Comparison of ENCODE assay signal across 9 cellular contexts in the genomic region with DNA sequence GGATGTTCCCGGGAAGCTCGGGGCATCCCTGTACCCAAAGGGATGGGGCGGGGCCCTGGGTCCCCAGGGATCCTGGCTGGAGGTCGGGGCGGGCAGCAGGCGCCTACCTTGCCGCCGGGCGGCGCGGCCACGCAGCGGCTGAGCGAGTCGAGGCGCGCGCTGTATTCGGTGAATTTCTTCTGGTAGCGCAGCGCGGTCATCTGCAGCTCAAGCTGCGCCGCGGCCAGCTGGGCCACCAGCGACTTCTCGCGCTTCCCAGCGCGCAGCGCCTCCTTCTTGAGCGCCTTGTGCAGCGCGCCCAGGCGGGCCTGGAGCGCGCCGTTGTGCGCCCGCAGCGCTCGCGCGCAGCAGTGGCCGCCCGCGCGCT. TPM values are rescaled to one million over a fixed set of nuclear protein-coding genes. Genes with fewer than 3 reads are reported as not detected.
DNase-seq lines count a peak whose midpoint lies in the region; ATAC-seq, FAIRE-seq and TF ChIP-seq lines count a peak whose summit lies in the region.
"Had no signal": no experiment of that assay in that cellular context is flagged by ENCODE, and none has a peak within 500 bp of the region (broad histone marks: within the 10 kb centered on the region; RNA-seq: fewer than 3 reads in every experiment).

No MANE protein-coding gene starts in this region.

- H3K4me2 ChIP-seq in parathyroid adenoma (ENCODE audit: low read length): peak overlapping the region; percentile 31

- DNase-seq in D721Med (ENCODE audit: insufficient read length, low spot score) (peak; percentile 28), NT2/D1 (ENCODE audit: low read depth, low spot score) (peak; percentile 71), KBM-7 (no peak)
- DNase-seq in CD4-positive, alpha-beta T cell: no peak
- DNase-seq: T-helper 17 cell had no signal

- FAIRE-seq in D721Med (lab: Jason Lieb, UNC): no peak

- peak in 1 of 2 donors; percentile 61 for TF ChIP-seq POLR2A in gastroesophageal sphincter (IDR thresholded peaks at IDR 0.05)

- in situ Hi-C loops in KBM-7 (cut with MboI; ENCODE audit: low pct_unique_long_range_greater_than_20kb, low sequenced_read_pairs): no loop called here

- no peaks in the 10 kb centered on the region for H3K36me3 Mint-ChIP-seq in CD4-positive, alpha-beta T cell (ENCODE audit: low read depth)

- POLR2A ChIA-PET in CD4-positive, alpha-beta T cell (lab: Charles Lee): no interaction called here

- H3K27me3 ChIP-seq in NT2/D1 (ENCODE audit: insufficient read depth, insufficient read length) (peaks cover 33% of the 10 kb centered on the region), gastroesophageal sphincter (peaks cover 6% of the 10 kb centered on the region), parathyroid adenoma (ENCODE audit: control insufficient read depth, insufficient read depth, low read length) (no peaks in the 10 kb centered on the region)
- no peaks in the 10 kb centered on the region for H3K27me3 ChIP-seq in CD4-positive, alpha-beta T cell (ENCODE audit: control insufficient read depth, insufficient read depth, low read length)

- H3K9me3 ChIP-seq in NT2/D1 (ENCODE audit: insufficient read depth, low read length) (no peaks in the 10 kb centered on the region), gastroesophageal sphincter (no peaks in the 10 kb centered on the region), parathyroid adenoma (ENCODE audit: control insufficient read depth, low read length) (no peaks in the 10 kb centered on the region)
- no peaks in the 10 kb centered on the region for H3K9me3 ChIP-seq in CD4-positive, alpha-beta T cell (ENCODE audit: control insufficient read depth, low read length)

- intact Hi-C loops in CD4-positive, alpha-beta T cell (cut with DNase I, micrococcal nuclease): no loop called here

- CTCF ChIA-PET in CD4-positive, alpha-beta T cell (lab: Charles Lee): no interaction called here

- H3K4me3 ChIP-seq in NT2/D1 (ENCODE audit: insufficient read length, low read depth): peak overlapping the region; percentile 88
- peak overlapping the region; percentile 78 to 95 for H3K4me3 ChIP-seq in gastroesophageal sphincter
- no peak overlapping the region for H3K4me3 ChIP-seq in parathyroid adenoma (ENCODE audit: low read depth, low read length)

- ATAC-seq in gastroesophageal sphincter (peak; percentile 44), GM21447 (IDR thresholded peaks at IDR 0.05; ENCODE audit: unreplicated experiment) (no peak), HG03354 (IDR thresholded peaks at IDR 0.05; ENCODE audit: poor library complexity, severe bottlenecking, unreplicated experiment) (no peak)
- ATAC-seq in CD4-positive, alpha-beta T cell (ENCODE audit: poor library complexity): no peak
- ATAC-seq: T-helper 17 cell had no signal

- 0% methylated on average over 5 of the region's 48 CpGs; no CpG with 5 or more reads in 1 of the 2 donors for WGBS in gastroesophageal sphincter (ENCODE audit: low coverage in 1 of 2), 2 donors

- H3K9ac ChIP-seq in NT2/D1 (ENCODE audit: insufficient read length, low read depth) (peak overlapping the region; percentile 95), parathyroid adenoma (no peak overlapping the region)

- peak; percentile 3 for TF ChIP-seq CTCF in D721Med (IDR thresholded peaks at IDR 0.05; ENCODE audit: insufficient read depth, missing control alignments)
- peak in 3 of 4 experiments; percentile 33 to 57 (median 42) for TF ChIP-seq CTCF in gastroesophageal sphincter (IDR thresholded peaks at IDR 0.05)
- TF ChIP-seq CTCF in parathyroid adenoma (IDR thresholded peaks at IDR 0.05): no peak
- no peak for TF ChIP-seq CTCF in CD4-positive, alpha-beta T cell (IDR thresholded peaks at IDR 0.05)

- peaks cover 49% of the 10 kb centered on the region for H3K27me3 Mint-ChIP-seq in CD4-positive, alpha-beta T cell

- H3K9me3 Mint-ChIP-seq in CD4-positive, alpha-beta T cell: no peaks in the 10 kb centered on the region

- H3K27ac ChIP-seq in gastroesophageal sphincter: peak overlapping the region; percentile 76 to 97 (median 90)
- no peak overlapping the region for H3K27ac ChIP-seq in parathyroid adenoma
- H3K27ac ChIP-seq in CD4-positive, alpha-beta T cell (ENCODE audit: low read depth, low read length): no peak overlapping the region

- H3K27ac Mint-ChIP-seq in CD4-positive, alpha-beta T cell: no peak overlapping the region
- H3K27ac Mint-ChIP-seq: T-helper 17 cell had no signal

- no peak for TF ChIP-seq EP300 in gastroesophageal sphincter (IDR thresholded peaks at IDR 0.05)

- H3K4me1 ChIP-seq in NT2/D1 (ENCODE audit: insufficient read depth, insufficient read length) (peaks cover 5% of the 10 kb centered on the region), gastroesophageal sphincter (peaks cover 4 to 53% (median 9%) of the 10 kb centered on the region in 3 donors), parathyroid adenoma (no peaks in the 10 kb centered on the region)

- no peaks in the 10 kb centered on the region for H3K79me2 ChIP-seq in parathyroid adenoma

- H2AFZ ChIP-seq in parathyroid adenoma: no peak overlapping the region

- no peaks in the 10 kb centered on the region for H3K36me3 ChIP-seq in NT2/D1 (ENCODE audit: insufficient read depth, insufficient read length, low read length)
- no peaks in the 10 kb centered on the region for H3K36me3 ChIP-seq in gastroesophageal sphincter
- no peaks in the 10 kb centered on the region for H3K36me3 ChIP-seq in parathyroid adenoma (ENCODE audit: control insufficient read depth, insufficient read depth, low read length)

- no peaks in the 10 kb centered on the region for H3K4me1 Mint-ChIP-seq in CD4-positive, alpha-beta T cell (ENCODE audit: low read depth)
- H3K4me1 Mint-ChIP-seq: T-helper 17 cell had no signal

- no peak overlapping the region for H3K4me3 Mint-ChIP-seq in CD4-positive, alpha-beta T cell
- H3K4me3 Mint-ChIP-seq: T-helper 17 cell had no signal

RNA-seq across cellular contexts. Expression of gene PDZRN3, which starts 0.8 kb away (rescaled TPM):
- 100 to 1,000 TPM; 227 to 305 (median 265) TPM for total RNA-seq in gastroesophageal sphincter
- total RNA-seq in CD4-positive, alpha-beta T cell: not detected
- total RNA-seq: T-helper 17 cell had no signal

Comparison
In these comparisons a context has a peak if more than half of its experiments do, and no peak if none do; other contexts are left out.
1. DNase-seq: peak in D721Med (single experiment) and NT2/D1 (single experiment); none in KBM-7 (single experiment) and CD4-positive, alpha-beta T cell (0 of 10).
2. CTCF ChIP-seq: peak in D721Med (single experiment) and gastroesophageal sphincter (3 of 4); none in parathyroid adenoma (single experiment) and CD4-positive, alpha-beta T cell (single experiment).
3. H3K27ac ChIP-seq: peak in gastroesophageal sphincter (4 of 4); none in parathyroid adenoma (single experiment) and CD4-positive, alpha-beta T cell (single experiment).
4. RNA of gene PDZRN3, which starts 0.8 kb away (total RNA-seq): 227 to 305 TPM in gastroesophageal sphincter; not detected in CD4-positive, alpha-beta T cell; every median in the first group is over 100 times any median in the second.